ENCODE assay signal across 14 cellular contexts in genomic region chr18:3520230-3521085, GRCh38.
"Had no signal": no experiment of that assay in that cellular context is flagged by ENCODE, and none has a peak within 500 bp of the region (broad histone marks: within the 10 kb centered on the region; RNA-seq: fewer than 3 reads in every experiment).

No MANE protein-coding gene starts in this region.

- DNase-seq: activated CD4-positive, alpha-beta T cell treated with anti-CD3 and anti-CD28 coated beads for 1 hour; activated CD8-positive, alpha-beta memory T cell treated with anti-CD3 and anti-CD28 coated beads, Interleukin-2, amount 50 U/mL, for 48 hours; activated CD8-positive, alpha-beta T cell treated with anti-CD3 and anti-CD28 coated beads for 36 hours; activated naive CD8-positive, alpha-beta T cell treated with anti-CD3 and anti-CD28 coated beads, Interleukin-2, amount 50 U/mL, for 24 hours; esophagus squamous epithelium; foreskin fibroblast; left ventricle myocardium inferior; pancreas; retina; stimulated activated CD4-positive, alpha-beta T cell treated with anti-CD3 and anti-CD28 coated beads, Interleukin-15, amount 100 ng/mL, for 24 hours; stimulated activated CD4-positive, alpha-beta T cell treated with anti-CD3 and anti-CD28 coated beads, Interleukin-4, amount 100 ng/mL, for 4 hours; stimulated activated naive CD8-positive, alpha-beta T cell treated with anti-CD3 and anti-CD28 coated beads, Interleukin-15, amount 100 ng/mL, for 72 hours had no signal

- H3K27ac Mint-ChIP-seq: activated CD8-positive, alpha-beta T cell treated with anti-CD3 and anti-CD28 coated beads for 36 hours; activated naive CD8-positive, alpha-beta T cell treated with anti-CD3 and anti-CD28 coated beads, Interleukin-2, amount 50 U/mL, for 24 hours; memory B cell had no signal

- H3K4me1 Mint-ChIP-seq: memory B cell had no signal

- H3K9me3 Mint-ChIP-seq: stimulated activated naive CD8-positive, alpha-beta T cell treated with anti-CD3 and anti-CD28 coated beads, Interleukin-15, amount 100 ng/mL, for 72 hours had no signal

- H3K27me3 Mint-ChIP-seq: memory B cell had no signal

- ATAC-seq: activated CD8-positive, alpha-beta T cell treated with anti-CD3 and anti-CD28 coated beads for 36 hours; activated naive CD8-positive, alpha-beta T cell treated with anti-CD3 and anti-CD28 coated beads, Interleukin-2, amount 50 U/mL, for 24 hours; pancreas; stimulated activated naive CD8-positive, alpha-beta T cell treated with anti-CD3 and anti-CD28 coated beads, Interleukin-15, amount 100 ng/mL, for 72 hours had no signal

- H3K9me3 ChIP-seq: pancreas, thoracic aorta had no signal

- H3K4me3 ChIP-seq: esophagus squamous epithelium, left ventricle myocardium inferior, pancreas, thoracic aorta had no signal

- H3K27me3 ChIP-seq: pancreas had no signal

- H3K4me3 Mint-ChIP-seq: activated CD8-positive, alpha-beta T cell treated with anti-CD3 and anti-CD28 coated beads for 36 hours; activated naive CD8-positive, alpha-beta T cell treated with anti-CD3 and anti-CD28 coated beads, Interleukin-2, amount 50 U/mL, for 24 hours; memory B cell; stimulated activated naive CD8-positive, alpha-beta T cell treated with anti-CD3 and anti-CD28 coated beads, Interleukin-15, amount 100 ng/mL, for 72 hours had no signal

- H3K4me1 ChIP-seq: esophagus squamous epithelium, left ventricle myocardium inferior, pancreas had no signal

- H3K36me3 ChIP-seq: esophagus squamous epithelium, left ventricle myocardium inferior, pancreas, thoracic aorta had no signal

- H3K27ac ChIP-seq: esophagus squamous epithelium, left ventricle myocardium inferior, pancreas, thoracic aorta had no signal
